Comparison of ENCODE assay signal across 27 cellular contexts in the genomic region with DNA sequence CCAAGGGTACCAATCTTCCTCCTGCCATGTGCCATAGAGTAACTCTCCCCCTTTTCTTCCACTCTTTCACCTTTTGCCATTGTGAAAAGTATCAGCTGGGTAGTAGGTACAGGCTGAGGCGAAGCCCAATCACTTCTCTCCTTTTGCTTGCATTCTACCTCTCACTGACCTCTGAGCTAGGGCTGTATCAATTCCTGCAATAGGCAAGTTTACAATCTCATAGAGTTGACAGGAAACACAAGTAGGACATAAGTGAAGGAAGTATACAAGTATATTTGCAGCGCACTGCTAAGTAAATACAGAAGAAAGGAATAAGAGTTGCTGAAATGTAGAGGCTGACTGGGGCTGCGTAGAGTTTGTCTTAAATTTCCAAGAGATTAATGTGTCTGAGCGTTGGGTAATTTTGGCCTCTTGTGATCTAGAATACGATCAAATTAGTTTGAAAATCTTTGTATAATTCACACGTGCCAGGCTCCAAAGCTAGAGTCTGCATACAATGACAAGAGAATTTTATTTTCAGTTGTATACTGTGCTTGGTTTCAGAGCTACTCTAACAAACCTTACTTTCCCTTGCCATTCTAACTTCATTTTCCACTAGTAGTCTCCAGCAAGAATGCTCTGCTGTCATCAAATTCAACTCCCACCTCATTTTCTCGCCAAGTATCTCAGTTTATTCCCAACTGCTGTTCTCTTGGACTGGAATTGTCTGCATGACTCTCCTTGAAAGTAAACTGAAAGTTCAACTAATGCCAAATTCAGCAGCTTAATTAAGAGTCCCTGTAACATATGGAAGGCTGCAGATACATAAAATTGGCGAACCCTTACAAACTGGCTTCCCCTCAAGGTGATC.
A peak's percentile ranks its signal among the peaks of the same experiment; 100 is the strongest.
DNase-seq lines count a peak whose midpoint lies in the region; ATAC-seq, FAIRE-seq and TF ChIP-seq lines count a peak whose summit lies in the region.
"Had no signal": no experiment of that assay in that cellular context is flagged by ENCODE, and none has a peak within 500 bp of the region (broad histone marks: within the 10 kb centered on the region; RNA-seq: fewer than 3 reads in every experiment).

No MANE protein-coding gene starts in this region.

- H3K27me3 Mint-ChIP-seq in nephron (ENCODE audit: low read depth) = no peaks in the 10 kb centered on the region
- H3K27me3 Mint-ChIP-seq: CD4-positive, alpha-beta T cell had no signal

- ATAC-seq in IMR-90 (ENCODE audit: low read depth) = no peak
- ATAC-seq: A549, HepG2, K562 had no signal

- no peak for TF ChIP-seq RAD21 in IMR-90 (IDR thresholded peaks at IDR 0.05; ENCODE audit: low read length)

- no peak overlapping the region for H4K5ac ChIP-seq in IMR-90 (ENCODE audit: low read depth, low read length)

- H3K9me3 ChIP-seq in IMR-90 (ENCODE audit: control insufficient read depth, insufficient read depth, low read length) (0 out of 2 replicates have a peak, but pooled peaks cover 2% of the 10 kb centered on the region), fibroblast of lung (ENCODE audit: control insufficient read depth, insufficient read depth, low read depth, low read length) (no peaks in the 10 kb centered on the region), colonic mucosa (no peaks in the 10 kb centered on the region)
- H3K9me3 ChIP-seq: A549 had no signal

- no peak overlapping the region for H2BK15ac ChIP-seq in IMR-90 (ENCODE audit: low read depth, low read length)

- peak overlapping the region; percentile 2 to 75 (median 67) for H3K27ac Mint-ChIP-seq in nephron
- H3K27ac Mint-ChIP-seq: CD4-positive, alpha-beta T cell had no signal

- 0 out of 2 replicates have a peak, but pooled peaks cover 2% of the 10 kb centered on the region for H3K4me1 ChIP-seq in IMR-90 (ENCODE audit: control insufficient read depth, insufficient read depth, low read length)
- H3K4me1 ChIP-seq in fibroblast of lung (ENCODE audit: control insufficient read depth, extremely low read depth, insufficient read depth, low read length) = no peaks in the 10 kb centered on the region
- no peaks in the 10 kb centered on the region for H3K4me1 ChIP-seq in colonic mucosa
- H3K4me1 ChIP-seq: A549 had no signal

- H3K79me1 ChIP-seq in IMR-90 (ENCODE audit: low read depth in 1 of 2, low read length in 2 of 2) = peaks cover 3 to 8% of the 10 kb centered on the region in 2 experiments; a peak in 1 of 4 replicates

- no peaks in the 10 kb centered on the region for H3K79me2 ChIP-seq in fibroblast of lung (ENCODE audit: control insufficient read depth, insufficient read depth, low read length)

- H3K27me3 ChIP-seq in IMR-90 (ENCODE audit: control insufficient read depth, insufficient read depth, low read length) = no peaks in the 10 kb centered on the region
- H3K27me3 ChIP-seq in fibroblast of lung (ENCODE audit: control insufficient read depth, insufficient read depth, low read length) = no peaks in the 10 kb centered on the region
- H3K27me3 ChIP-seq in colonic mucosa = no peaks in the 10 kb centered on the region

- no peak overlapping the region for H2AK9ac ChIP-seq in IMR-90 (replicated peaks; ENCODE audit: low read depth, low read length, poor library complexity)

- TF ChIP-seq CTCF in IMR-90 (conservative IDR thresholded peaks at IDR 0.05; ENCODE audit: low read depth, low read length) (no peak), fibroblast of lung (conservative IDR thresholded peaks at IDR 0.05 in 1 of 2, IDR thresholded peaks at IDR 0.05 in 1 of 2; ENCODE audit: low read depth in 1 of 2, low read length in 2 of 2) (no peak), nephron (IDR thresholded peaks at IDR 0.05; ENCODE audit: unreplicated experiment in 3 of 3) (no peak), colonic mucosa (IDR thresholded peaks at IDR 0.05) (no peak)

- CTCF ChIA-PET in IMR-90 (lab: Yijun Ruan, JAX) = no interaction called here

- no peak for TF ChIP-seq POLR2A in GM12891 (IDR thresholded peaks at IDR 0.05; ENCODE audit: low read depth, low read length)
- no peak for TF ChIP-seq POLR2A in IMR-90 (IDR thresholded peaks at IDR 0.05; ENCODE audit: low read depth, low read length)

- H4K20me1 ChIP-seq in IMR-90 (ENCODE audit: insufficient read depth, low read length) (peaks cover 3% of the 10 kb centered on the region; the same call in 1 of the 2 replicates), fibroblast of lung (ENCODE audit: control insufficient read depth, extremely low read depth, insufficient read depth, low read length) (no peaks in the 10 kb centered on the region)

- 13% methylated on average over 1 of the region's 8 CpGs; no CpG with 5 or more reads in 1 of the 2 experiments for WGBS in IMR-90 (ENCODE audit: extremely low coverage in 2 of 2, insufficient read length in 1 of 2), 2 experiments

- H3K56ac ChIP-seq in IMR-90 (ENCODE audit: extremely low read depth, insufficient read depth, low read length) = no peak overlapping the region

- H3K4ac ChIP-seq in IMR-90 (ENCODE audit: low read depth, low read length) = no peak overlapping the region

- H2AFZ ChIP-seq in IMR-90 (replicated peaks; ENCODE audit: low read length, poor library complexity) (no peak overlapping the region), fibroblast of lung (ENCODE audit: low read length) (no peak overlapping the region)
- H2AFZ ChIP-seq: PC-9 had no signal

- no peak overlapping the region for H2AK5ac ChIP-seq in IMR-90 (ENCODE audit: low read depth, low read length)

- H3K4me3 ChIP-seq in IMR-90 (ENCODE audit: insufficient read depth, low read depth, low read length) (no peak overlapping the region), fibroblast of lung (replicated peaks in 1 of 4; ENCODE audit: control extremely low read depth in 1 of 4, insufficient read depth in 1 of 4, low read depth in 3 of 4, low read length in 4 of 4) (no peak overlapping the region), colonic mucosa (no peak overlapping the region)
- H3K4me3 ChIP-seq: A549; BLaER1 treated with 17β-estradiol and CSF1 and Interleukin-3, amounts not matched to agents 10 nM and 100 nM; K562; PC-9 had no signal

- dilution Hi-C loops in IMR-90 (cut with HindIII; ENCODE audit: low sequenced_read_pairs, unreplicated experiment) = no loop called here

- H3K36me3 Mint-ChIP-seq in nephron (ENCODE audit: low read depth) = peaks cover 9% of the 10 kb centered on the region

- FAIRE-seq in GM12891 (lab: Jason Lieb, UNC) = peak; percentile 43
- FAIRE-seq: A549, D721Med, G401.6, GM19239, H54, HepG2, K562 had no signal

- no peak overlapping the region for H3K14ac ChIP-seq in IMR-90 (replicated peaks; ENCODE audit: low read depth, low read length)

- intact Hi-C loops in IMR-90 (cut with micrococcal nuclease) = no loop called here
- intact Hi-C loops in colonic mucosa (cut with DNase I) = no loop called here

- H4K91ac ChIP-seq in IMR-90 (ENCODE audit: insufficient read depth, low read depth, low read length) = no peak overlapping the region

- in situ Hi-C loops in IMR-90 (cut with MboI; ENCODE audit: low sequenced_read_pairs) = no loop called here

- H3K4me2 ChIP-seq in IMR-90 (ENCODE audit: low read depth, low read length) (peak overlapping the region; percentile 46), fibroblast of lung (ENCODE audit: extremely low read depth, insufficient read depth, low read length) (peak overlapping the region; percentile 5)
- H3K4me2 ChIP-seq: A549; BLaER1 treated with 17β-estradiol and CSF1 and Interleukin-3, amounts not matched to agents 10 nM and 100 nM; PC-9 had no signal

- H3K9ac ChIP-seq in IMR-90 (ENCODE audit: low read depth, low read length) (no peak overlapping the region), fibroblast of lung (ENCODE audit: insufficient read depth, low read length) (no peak overlapping the region), colonic mucosa (ENCODE audit: low read depth in 2 of 2, low read length in 2 of 2) (no peak overlapping the region)
- H3K9ac ChIP-seq: BLaER1 treated with 17β-estradiol and CSF1 and Interleukin-3, amounts not matched to agents 10 nM and 100 nM had no signal

- no peak overlapping the region for H3K23ac ChIP-seq in IMR-90 (ENCODE audit: low read depth, low read length)

- no peak overlapping the region for H4K8ac ChIP-seq in IMR-90 (ENCODE audit: low read depth in 2 of 2, low read length in 2 of 2)

- H3K9me3 Mint-ChIP-seq in nephron = peaks cover 16% of the 10 kb centered on the region
- H3K9me3 Mint-ChIP-seq: CD4-positive, alpha-beta T cell had no signal

- H2BK20ac ChIP-seq in IMR-90 (ENCODE audit: low read depth, low read length) = no peak overlapping the region

- DNase-seq in GM12891 (ENCODE audit: insufficient read length, low spot score) (no peak), IMR-90 (peak; percentile 23), fibroblast of lung (ENCODE audit: low read depth in 2 of 2) (peak in 1 of 2 donors; percentile 55), NCI-H1105 (lab: John Stamatoyannopoulos, UW) (no peak), HCEC 1CT (no peak), colonic mucosa (no peak)
- DNase-seq: AML-193; CD4-positive, alpha-beta T cell; Kasumi-1; NCI-H1092 treated with DMSO at 0.1 percent for 48 hours; NCI-H1436 treated with DMSO at 0.1 percent for 48 hours; NCI-H187 treated with DMSO at 0.1 percent for 48 hours; NCI-H2171 treated with DMSO at 0.1 percent for 48 hours; NCI-H345; NCI-H526; NCI-H82; PC-9; Right ventricle myocardium superior had no signal

- no peak overlapping the region for H3K27ac ChIP-seq in IMR-90 (ENCODE audit: insufficient read depth, low read length)
- H3K27ac ChIP-seq in fibroblast of lung (ENCODE audit: insufficient read depth, low read length) = no peak overlapping the region
- no peak overlapping the region for H3K27ac ChIP-seq in colonic mucosa
- H3K27ac ChIP-seq: A549; BLaER1 treated with 17β-estradiol and CSF1 and Interleukin-3, amounts not matched to agents 10 nM and 100 nM; PC-9 had no signal

- BruUV-seq in IMR-90 (replicated peaks; lab: Mats Ljungman, UMichigan) = no TSS peak

- no peak overlapping the region for H3K4me3 Mint-ChIP-seq in nephron
- H3K4me3 Mint-ChIP-seq: CD4-positive, alpha-beta T cell had no signal

- H2BK5ac ChIP-seq in IMR-90 (ENCODE audit: low read depth, low read length, poor library complexity, severe bottlenecking) = no peak overlapping the region

- POLR2A ChIA-PET in IMR-90 (lab: Charles Lee; ENCODE audit: unreplicated experiment) = no interaction called here

- H3K18ac ChIP-seq in IMR-90 (ENCODE audit: low read depth, low read length) = no peak overlapping the region

- H3K9me1 ChIP-seq in IMR-90 (ENCODE audit: insufficient read depth, low read length) = no peaks in the 10 kb centered on the region

- peaks cover 9% of the 10 kb centered on the region for H3K4me1 Mint-ChIP-seq in nephron

- H3K36me3 ChIP-seq in IMR-90 (ENCODE audit: control insufficient read depth, insufficient read depth, low read length) = no peaks in the 10 kb centered on the region
- no peaks in the 10 kb centered on the region for H3K36me3 ChIP-seq in fibroblast of lung (ENCODE audit: control insufficient read depth, insufficient read depth, low read length)
- H3K36me3 ChIP-seq in colonic mucosa = no peaks in the 10 kb centered on the region

- no peak overlapping the region for H2BK120ac ChIP-seq in IMR-90 (ENCODE audit: low read depth, low read length)

TF ChIP-seq in GM12891, 5 proteins besides CTCF, POLR2A, EP300 and RAD21 (continues in another document):
- TF ChIP-seq POU2F2 (IDR thresholded peaks at IDR 0.05; ENCODE audit: low read depth, low read length) (no peak), PAX5 (IDR thresholded peaks at IDR 0.05; ENCODE audit: insufficient read depth, low read length, severe bottlenecking) (no peak)

TF ChIP-seq in IMR-90, 13 proteins besides CTCF, POLR2A, EP300 and RAD21 (continues in another document):
- TF ChIP-seq NFE2L2 (IDR thresholded peaks at IDR 0.05; ENCODE audit: low read depth, low read length) = no peak
